1 cellular context compared by ENCODE assay signal in genomic region chr17:68777243-68777855, GRCh38.
TF ChIP-seq lines count a peak whose summit lies in the region.

No MANE protein-coding gene starts in this region.

TF ChIP-seq in HepG2, 621 proteins besides CTCF, POLR2A, EP300 and RAD21 (continued from another document and continues in another):
- TF ChIP-seq ZNF318 (CRISPR knock-in tag; IDR thresholded peaks at IDR 0.05) (no peak), ATM (IDR thresholded peaks at IDR 0.05; ENCODE audit: borderline replicate concordance) (no peak), ETS1 (CRISPR knock-in tag; IDR thresholded peaks at IDR 0.05) (no peak), PHF21A (CRISPR knock-in tag; IDR thresholded peaks at IDR 0.05) (peak; percentile 39; the same call in 1 of the 2 replicates), ZKSCAN8 (CRISPR knock-in tag; IDR thresholded peaks at IDR 0.05; ENCODE audit: borderline replicate concordance) (peak; percentile 67; the same call in 1 of the 2 replicates), SIX1 (CRISPR knock-in tag; IDR thresholded peaks at IDR 0.05; ENCODE audit: borderline replicate concordance) (0 out of 2 replicates have a peak, but pooled peaks have one; percentile 24), NKX3-1 (CRISPR knock-in tag; IDR thresholded peaks at IDR 0.05) (peak; percentile 53; the same call in 1 of the 2 replicates), NFKB2 (CRISPR knock-in tag; IDR thresholded peaks at IDR 0.05; ENCODE audit: borderline replicate concordance) (no peak), CEBPG (CRISPR knock-in tag; IDR thresholded peaks at IDR 0.05) (0 out of 2 replicates have a peak, but pooled peaks have one; percentile 31), THRA (CRISPR knock-in tag; IDR thresholded peaks at IDR 0.05; ENCODE audit: borderline replicate concordance) (peak; percentile 37; the same call in 1 of the 2 replicates), PRDM10 (CRISPR knock-in tag; IDR thresholded peaks at IDR 0.05; ENCODE audit: low read depth) (no peak), AKAP8 (CRISPR knock-in tag; IDR thresholded peaks at IDR 0.05) (no peak), ZNF761 (CRISPR knock-in tag; conservative IDR thresholded peaks at IDR 0.05) (no peak), IKZF5 (CRISPR knock-in tag; IDR thresholded peaks at IDR 0.05) (peak; percentile 54; the same call in 1 of the 2 replicates), CEBPB (IDR thresholded peaks at IDR 0.05; ENCODE audit: borderline replicate concordance, low read depth, low read length) (no peak), NR0B2 (CRISPR knock-in tag; IDR thresholded peaks at IDR 0.05) (no peak), TIGD3 (CRISPR knock-in tag; IDR thresholded peaks at IDR 0.05; ENCODE audit: borderline replicate concordance) (no peak; the same call in 1 of the 2 replicates), TOE1 (CRISPR knock-in tag; IDR thresholded peaks at IDR 0.05) (no peak), KAT2B (IDR thresholded peaks at IDR 0.05; ENCODE audit: borderline replicate concordance, low read depth, low read length) (no peak), ZNF597 (CRISPR knock-in tag; IDR thresholded peaks at IDR 0.05) (no peak), ZNF891 (CRISPR knock-in tag; IDR thresholded peaks at IDR 0.05) (no peak), KDM1A (CRISPR knock-in tag; IDR thresholded peaks at IDR 0.05) (no peak), ZNF564 (CRISPR knock-in tag; IDR thresholded peaks at IDR 0.05) (no peak), ZNF83 (CRISPR knock-in tag; IDR thresholded peaks at IDR 0.05; ENCODE audit: borderline replicate concordance) (no peak), ZNF224 (CRISPR knock-in tag; IDR thresholded peaks at IDR 0.05) (no peak), CCDC6 (CRISPR knock-in tag; IDR thresholded peaks at IDR 0.05) (no peak)
